9 cellular contexts compared by ENCODE assay signal in genomic region chr1:235325139-235325538, GRCh38. TPM values are rescaled to one million over a fixed set of nuclear protein-coding genes. Genes with fewer than 3 reads are reported as not detected.
DNase-seq lines count a peak whose midpoint lies in the region; ATAC-seq, FAIRE-seq and TF ChIP-seq lines count a peak whose summit lies in the region.
"Had no signal": no experiment of that assay in that cellular context is flagged by ENCODE, and none has a peak within 500 bp of the region (broad histone marks: within the 10 kb centered on the region; RNA-seq: fewer than 3 reads in every experiment).

No MANE protein-coding gene starts in this region.

- H3K4me2 ChIP-seq in OCI-LY1 (ENCODE audit: low read length), result peak overlapping the region; percentile 84

- no peaks in the 10 kb centered on the region for H3K9me3 Mint-ChIP-seq in osteocyte (ENCODE audit: unreplicated experiment)

- no peak overlapping the region for H2AFZ ChIP-seq in OCI-LY1 (ENCODE audit: low read length)

- H3K27ac Mint-ChIP-seq in osteocyte (ENCODE audit: unreplicated experiment), result no peak overlapping the region

- no peak for TF ChIP-seq CTCF in OCI-LY1 (IDR thresholded peaks at IDR 0.05; ENCODE audit: low read length)
- TF ChIP-seq CTCF in epithelial cell of esophagus (IDR thresholded peaks at IDR 0.05; ENCODE audit: insufficient read depth, low read depth, low read length, missing control alignments), result no peak
- no peak for TF ChIP-seq CTCF in osteocyte (IDR thresholded peaks at IDR 0.05)
- no peak for TF ChIP-seq CTCF in transverse colon (IDR thresholded peaks at IDR 0.05)

- peaks cover 13% of the 10 kb centered on the region for H3K36me3 Mint-ChIP-seq in osteocyte (ENCODE audit: unreplicated experiment)

- H4K20me1 ChIP-seq in OCI-LY1 (ENCODE audit: insufficient read depth, low read length), result no peaks in the 10 kb centered on the region

- TF ChIP-seq POLR2A in transverse colon (IDR thresholded peaks at IDR 0.05), result no peak

- H3K27me3 Mint-ChIP-seq in osteocyte (ENCODE audit: unreplicated experiment), result no peaks in the 10 kb centered on the region

- peak overlapping the region; percentile 91 for H3K9ac ChIP-seq in OCI-LY1 (ENCODE audit: low read length)

- H3K27me3 ChIP-seq in OCI-LY1 (ENCODE audit: insufficient read depth, low read length), result no peaks in the 10 kb centered on the region
- no peaks in the 10 kb centered on the region for H3K27me3 ChIP-seq in transverse colon

- peaks cover 34% of the 10 kb centered on the region for H3K4me1 Mint-ChIP-seq in osteocyte (ENCODE audit: unreplicated experiment)

- H3F3A ChIP-seq in OCI-LY1 (ENCODE audit: insufficient read depth, low read length), result no peaks in the 10 kb centered on the region

- WGBS in transverse colon (ENCODE audit: low coverage in 1 of 2), 2 donors, result 17 to 20% methylated on average over 3 of the region's 3 CpGs

- peaks cover 37% of the 10 kb centered on the region; the same call in 1 of the 2 replicates for H3K36me3 ChIP-seq in OCI-LY1 (ENCODE audit: insufficient read depth, low read length)
- no peaks in the 10 kb centered on the region for H3K36me3 ChIP-seq in transverse colon

- H3K79me2 ChIP-seq in OCI-LY1 (ENCODE audit: insufficient read depth, low read length), result peaks cover 83% of the 10 kb centered on the region

- peak; percentile 46 for FAIRE-seq in GM18507 (lab: Jason Lieb, UNC)

- H3K4me1 ChIP-seq in OCI-LY1 (ENCODE audit: insufficient read depth, low read length, severe bottlenecking) (peaks cover 33% of the 10 kb centered on the region), transverse colon (peaks cover 15 to 51% (median 31%) of the 10 kb centered on the region in 4 donors)

- no peaks in the 10 kb centered on the region for H3K9me3 ChIP-seq in OCI-LY1 (ENCODE audit: low read length)
- no peaks in the 10 kb centered on the region for H3K9me3 ChIP-seq in transverse colon

- H3K4me3 ChIP-seq in OCI-LY1 (ENCODE audit: low read depth, low read length, poor library complexity, severe bottlenecking), result peak overlapping the region; percentile 79
- peak overlapping the region; percentile 92 for H3K4me3 ChIP-seq in epithelial cell of esophagus (ENCODE audit: low read length)
- peak overlapping the region in 1 of 4 donors; percentile 100 for H3K4me3 ChIP-seq in transverse colon

- DNase-seq in GM18507 (ENCODE audit: extremely low spot score, insufficient read length, low read depth), result no peak
- DNase-seq in epithelial cell of esophagus (ENCODE audit: low read depth), result no peak
- no peak for DNase-seq in osteocyte (ENCODE audit: extremely low spot score, unreplicated experiment)
- no peak for DNase-seq in hippocampal formation (lab: John Stamatoyannopoulos, UW)
- no peak for DNase-seq in left colon
- no peak for DNase-seq in transverse colon
- DNase-seq: stimulated activated CD4-positive, alpha-beta T cell treated with anti-CD3 and anti-CD28 coated beads, Interleukin-4, amount 100 ng/mL, for 4 hours had no signal

- ATAC-seq in HG03571 (IDR thresholded peaks at IDR 0.05; ENCODE audit: unreplicated experiment) (no peak), left colon (no peak)

- TF ChIP-seq EP300 in transverse colon (IDR thresholded peaks at IDR 0.05; ENCODE audit: low read depth), result no peak

- in situ Hi-C loops in transverse colon (cut with MboI; ENCODE audit: low pct_ligation_motif_present in 1 of 4, low pct_unique_long_range_greater_than_20kb in 1 of 4, low sequenced_read_pairs in 3 of 4), result no loop called here

- intact Hi-C loops in left colon (cut with DNase I, micrococcal nuclease) (no loop called here), transverse colon (cut with DNase I; ENCODE audit: low total_unique reads) (loop anchor here (10.0 kb wide), 1 partner anchor 70 kb away; no protein-coding TSS in a partner anchor)

- H3K9me2 ChIP-seq in OCI-LY1 (ENCODE audit: low read depth, low read length), result no peaks in the 10 kb centered on the region

- H3K27ac ChIP-seq in OCI-LY1 (ENCODE audit: low read depth, low read length, poor library complexity, severe bottlenecking) (peak overlapping the region; percentile 56), transverse colon (peak overlapping the region in 1 of 4 donors; percentile 95)

- H3K4me3 Mint-ChIP-seq in osteocyte (ENCODE audit: unreplicated experiment), result peak overlapping the region; percentile 94

RNA-seq across cellular contexts. Expression of gene ARID4B, which starts 2.8 kb away (rescaled TPM):
- total RNA-seq in osteocyte (41.3 and 41.5 TPM in 2 replicates), left colon (10 to 100 TPM; 26.2 to 33.9 TPM), transverse colon (10 to 100 TPM in 3 of 4 donors, 1 to 10 TPM in 1; 9.2 to 52.0 (median 34.0) TPM)

RNA-seq across cellular contexts. Expression of gene GGPS1, which starts 3.2 kb away (rescaled TPM):
- 37.1 and 42.5 TPM in 2 replicates for total RNA-seq in osteocyte
- 10 to 100 TPM; 29.9 to 30.9 TPM for total RNA-seq in left colon
- 10 to 100 TPM; 11.2 to 22.1 (median 16.9) TPM for total RNA-seq in transverse colon

RNA-seq across cellular contexts. Expression of gene TBCE, which starts 42.1 kb away (rescaled TPM):
- total RNA-seq in osteocyte (30.3 and 31.8 TPM in 2 replicates), left colon (10 to 100 TPM; 19.2 to 26.4 TPM), transverse colon (10 to 100 TPM; 16.8 to 59.1 (median 23.9) TPM)
